17 cellular contexts compared by ENCODE assay signal in the genomic region with DNA sequence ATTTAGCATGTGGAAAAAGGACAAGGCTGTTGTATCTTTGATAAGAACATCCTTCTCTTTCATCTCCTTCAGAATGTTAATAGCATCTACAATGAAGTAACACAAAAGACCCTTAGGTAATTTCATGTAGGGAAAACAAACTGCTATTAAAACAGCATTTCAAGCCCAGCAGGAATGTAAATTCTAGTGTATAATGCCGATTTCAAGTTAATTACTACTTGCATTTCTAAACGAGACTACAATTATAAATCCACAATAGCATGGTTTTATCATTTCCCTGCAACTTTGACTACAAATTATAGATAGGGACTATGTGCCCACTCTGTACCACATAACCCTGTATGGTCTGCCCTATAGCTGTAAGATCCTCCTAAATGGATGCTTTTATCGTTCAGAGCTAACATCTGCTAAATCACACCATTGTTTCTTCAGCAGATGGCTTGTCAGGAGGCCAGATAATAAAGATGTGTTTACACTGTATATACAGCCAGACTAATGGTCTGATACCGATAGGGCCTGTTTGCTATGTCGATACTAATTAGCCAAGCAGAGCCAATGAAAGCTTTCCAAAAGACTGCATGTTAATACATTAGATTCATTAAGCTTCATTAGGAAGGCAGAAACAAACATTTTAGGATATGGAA. TPM values are rescaled to one million over a fixed set of nuclear protein-coding genes. Genes with fewer than 3 reads are reported as not detected.
A peak's percentile ranks its signal among the peaks of the same experiment; 100 is the strongest.
DNase-seq lines count a peak whose midpoint lies in the region; ATAC-seq, FAIRE-seq and TF ChIP-seq lines count a peak whose summit lies in the region.
"Had no signal": no experiment of that assay in that cellular context is flagged by ENCODE, and none has a peak within 500 bp of the region (broad histone marks: within the 10 kb centered on the region; RNA-seq: fewer than 3 reads in every experiment).

No MANE protein-coding gene starts in this region.

- H3K9ac ChIP-seq in HUES48 (ENCODE audit: low read depth, low read length), result no peak overlapping the region

- H3K36me3 ChIP-seq in HUES48 (ENCODE audit: control insufficient read depth, insufficient read depth, low read length), result peaks cover 97% of the 10 kb centered on the region
- peaks cover 9 to 17% of the 10 kb centered on the region in 2 donors for H3K36me3 ChIP-seq in small intestine (ENCODE audit: control insufficient read depth in 2 of 2, insufficient read depth in 2 of 2, low read length in 2 of 2)
- H3K36me3 ChIP-seq: colonic mucosa had no signal

- peaks cover 89% of the 10 kb centered on the region for H3K36me3 Mint-ChIP-seq in activated T-cell treated with anti-CD3 and anti-CD28 coated beads, Interleukin-2, amount 50 U/mL, for 24 hours (ENCODE audit: low read depth)

- H3K27me3 ChIP-seq in HUES48 (ENCODE audit: control insufficient read depth, insufficient read depth, low read length) (no peaks in the 10 kb centered on the region), small intestine (ENCODE audit: control insufficient read depth in 2 of 2, insufficient read depth in 2 of 2, low read length in 2 of 2) (no peaks in the 10 kb centered on the region)
- H3K27me3 ChIP-seq: colonic mucosa, esophagus muscularis mucosa, sigmoid colon had no signal

- no peak for FAIRE-seq in small intestine (lab: Jason Lieb, UNC)
- FAIRE-seq: GM18507 had no signal

- no peak for ATAC-seq in HG03108 (IDR thresholded peaks at IDR 0.05; ENCODE audit: unreplicated experiment)
- ATAC-seq: natural killer cell treated with Interleukin-12 subunit alpha and Interleukin-12 subunit beta and Interleukin-15 and Interleukin-18, amount 100 ng/mL, for 72 hours had no signal

- H3K9me3 ChIP-seq in HUES48 (ENCODE audit: control insufficient read depth, insufficient read depth, low read length) (no peaks in the 10 kb centered on the region), small intestine (ENCODE audit: control insufficient read depth, low read depth) (no peaks in the 10 kb centered on the region)
- H3K9me3 ChIP-seq: colonic mucosa, esophagus muscularis mucosa, HAP-1, sigmoid colon had no signal

- H3K4me3 Mint-ChIP-seq in activated T-cell treated with anti-CD3 and anti-CD28 coated beads, Interleukin-2, amount 50 U/mL, for 24 hours, result no peak overlapping the region
- H3K4me3 Mint-ChIP-seq: CD4-positive, CD25-positive, alpha-beta regulatory T cell; natural killer cell treated with Interleukin-12 subunit alpha and Interleukin-12 subunit beta and Interleukin-15 and Interleukin-18, amount 100 ng/mL, for 72 hours; stimulated activated naive CD8-positive, alpha-beta T cell treated with anti-CD3 and anti-CD28 coated beads, Interleukin-15, Interleukin-2, amounts not matched to agents 100 ng/mL and 50 ng/mL, for 24 hours had no signal

- no peak for TF ChIP-seq CTCF in VCaP (conservative IDR thresholded peaks at IDR 0.05)

- WGBS in small intestine, 3 donors, result 26 to 47% (median 39%) methylated on average over 5 of the region's 5 CpGs

- H3K27ac ChIP-seq in HUES48 (ENCODE audit: low read depth, low read length) (peak overlapping the region; percentile 71), VCaP (peak overlapping the region; percentile 71), small intestine (ENCODE audit: low read depth in 1 of 2, low read length in 1 of 2) (no peak overlapping the region)
- H3K27ac ChIP-seq: colonic mucosa, esophagus muscularis mucosa, sigmoid colon had no signal

- H3K9me3 Mint-ChIP-seq in activated T-cell treated with anti-CD3 and anti-CD28 coated beads, Interleukin-2, amount 50 U/mL, for 24 hours, result no peaks in the 10 kb centered on the region
- H3K9me3 Mint-ChIP-seq: CD4-positive, CD25-positive, alpha-beta regulatory T cell; natural killer cell treated with Interleukin-12 subunit alpha and Interleukin-12 subunit beta and Interleukin-15 and Interleukin-18, amount 100 ng/mL, for 72 hours; stimulated activated naive CD8-positive, alpha-beta T cell treated with anti-CD3 and anti-CD28 coated beads, Interleukin-15, Interleukin-2, amounts not matched to agents 100 ng/mL and 50 ng/mL, for 24 hours had no signal

- no peak overlapping the region for H3K27ac Mint-ChIP-seq in activated T-cell treated with anti-CD3 and anti-CD28 coated beads, Interleukin-2, amount 50 U/mL, for 24 hours
- H3K27ac Mint-ChIP-seq: CD4-positive, CD25-positive, alpha-beta regulatory T cell; natural killer cell treated with Interleukin-12 subunit alpha and Interleukin-12 subunit beta and Interleukin-15 and Interleukin-18, amount 100 ng/mL, for 72 hours had no signal

- H3K4me1 ChIP-seq in HUES48 (ENCODE audit: control insufficient read depth, insufficient read depth, low read length) (peaks cover 40% of the 10 kb centered on the region), small intestine (ENCODE audit: control insufficient read depth in 2 of 2, insufficient read depth in 1 of 2, low read depth in 1 of 2, low read length in 1 of 2) (no peaks in the 10 kb centered on the region)
- H3K4me1 ChIP-seq: colonic mucosa, sigmoid colon had no signal

- no peak overlapping the region; the same call in 1 of the 2 replicates for H3K4me3 ChIP-seq in HUES48 (ENCODE audit: low read depth, low read length)
- no peak overlapping the region for H3K4me3 ChIP-seq in small intestine (ENCODE audit: low read depth in 1 of 2, low read length in 2 of 2)
- H3K4me3 ChIP-seq: colonic mucosa, esophagus muscularis mucosa, HAP-1, sigmoid colon had no signal

- DNase-seq in NCI-H2081 (lab: John Stamatoyannopoulos, UW), result peak; percentile 53 to 94
- DNase-seq in small intestine, result peak; percentile 33
- DNase-seq in UCSD-AML1 (lab: John Stamatoyannopoulos, UW; ENCODE audit: unreplicated experiment), result no peak
- no peak for DNase-seq in activated T-cell treated with anti-CD3 and anti-CD28 coated beads, Interleukin-2, amount 50 U/mL, for 24 hours
- DNase-seq: activated CD4-positive, alpha-beta T cell treated with anti-CD3 and anti-CD28 coated beads for 1 hour; CD4-positive, CD25-positive, alpha-beta regulatory T cell; colonic mucosa; MV-4-11; sigmoid colon had no signal

- no peaks in the 10 kb centered on the region for H3K27me3 Mint-ChIP-seq in activated T-cell treated with anti-CD3 and anti-CD28 coated beads, Interleukin-2, amount 50 U/mL, for 24 hours
- H3K27me3 Mint-ChIP-seq: CD4-positive, CD25-positive, alpha-beta regulatory T cell; natural killer cell treated with Interleukin-12 subunit alpha and Interleukin-12 subunit beta and Interleukin-15 and Interleukin-18, amount 100 ng/mL, for 72 hours; stimulated activated naive CD8-positive, alpha-beta T cell treated with anti-CD3 and anti-CD28 coated beads, Interleukin-15, Interleukin-2, amounts not matched to agents 100 ng/mL and 50 ng/mL, for 24 hours had no signal

- no peaks in the 10 kb centered on the region for H3K4me1 Mint-ChIP-seq in activated T-cell treated with anti-CD3 and anti-CD28 coated beads, Interleukin-2, amount 50 U/mL, for 24 hours (ENCODE audit: low read depth)

RNA-seq across cellular contexts. Expression of a gene that starts 51.9 kb away (rescaled TPM):
- polyA plus RNA-seq in small intestine, result 10 to 100 TPM; 19.5 to 62.2 (median 20.0) TPM

Comparison
In these comparisons a context has a peak if more than half of its experiments do, and no peak if none do; other contexts are left out.
1. H3K27ac ChIP-seq: peak in HUES48 (single experiment) and VCaP (single experiment); none in small intestine (0 of 2).
2. DNase-seq: peak in NCI-H2081 (2 of 2) and small intestine (single experiment); none in UCSD-AML1 (single experiment) and activated T-cell treated with anti-CD3 and anti-CD28 coated beads, Interleukin-2, amount 50 U/mL, for 24 hours (single experiment).